In genomic region chr11:20058749-20059458, GRCh38 we compare ENCODE assay signal across 23 cellular contexts.
DNase-seq lines count a peak whose midpoint lies in the region; ATAC-seq and TF ChIP-seq lines count a peak whose summit lies in the region.
"Had no signal": no experiment of that assay in that cellular context is flagged by ENCODE, and none has a peak within 500 bp of the region (broad histone marks: within the 10 kb centered on the region; RNA-seq: fewer than 3 reads in every experiment).

No MANE protein-coding gene starts in this region.

- DNase-seq in AG08396 (ENCODE audit: low spot score) (peak; percentile 39), NCI-H2227 (lab: John Stamatoyannopoulos, UW; ENCODE audit: unreplicated experiment) (peak; percentile 78), epithelial cell of esophagus (ENCODE audit: low read depth) (peak; percentile 29), left lobe of liver (ENCODE audit: low spot score) (no peak), COR-L47 (lab: John Stamatoyannopoulos, UW) (no peak)
- no peak for DNase-seq in stimulated activated effector memory CD8-positive, alpha-beta T cell treated with anti-CD3 and anti-CD28 coated beads, Interleukin-12 subunit alpha, Interleukin-12 subunit beta, amount 100 ng/mL, for 72 hours (ENCODE audit: low spot score in 2 of 2)
- DNase-seq: activated CD4-positive, alpha-beta T cell treated with anti-CD3 and anti-CD28 coated beads, Interleukin-2, amount 50 U/mL, for 1 hour; erythroblast; foreskin melanocyte; GF-D8; hypothalamus; Karpas-422; NCI-H187; NCI-H748 treated with DMSO at 0.1 percent for 48 hours; nucleus accumbens; T-helper 9 cell had no signal

- no peaks in the 10 kb centered on the region for H3K4me1 Mint-ChIP-seq in stimulated activated effector memory CD8-positive, alpha-beta T cell treated with anti-CD3 and anti-CD28 coated beads, Interleukin-12 subunit alpha, Interleukin-12 subunit beta, amount 100 ng/mL, for 72 hours

- H3K4me3 ChIP-seq in epithelial cell of esophagus (ENCODE audit: low read length): no peak overlapping the region
- H3K4me3 ChIP-seq: A549, BLaER1, GM23338 had no signal

- H3K27ac Mint-ChIP-seq in stimulated activated effector memory CD8-positive, alpha-beta T cell treated with anti-CD3 and anti-CD28 coated beads, Interleukin-12 subunit alpha, Interleukin-12 subunit beta, amount 100 ng/mL, for 72 hours: no peak overlapping the region
- H3K27ac Mint-ChIP-seq: activated naive CD4-positive, alpha-beta T cell treated with anti-CD3 and anti-CD28 coated beads, Interleukin-2, amount 50 U/mL, for 72 hours; GM23338; WTC11 had no signal

- H3K4me3 Mint-ChIP-seq in stimulated activated effector memory CD8-positive, alpha-beta T cell treated with anti-CD3 and anti-CD28 coated beads, Interleukin-12 subunit alpha, Interleukin-12 subunit beta, amount 100 ng/mL, for 72 hours: no peak overlapping the region
- H3K4me3 Mint-ChIP-seq: GM23338, WTC11 had no signal

- TF ChIP-seq CTCF in epithelial cell of esophagus (IDR thresholded peaks at IDR 0.05; ENCODE audit: insufficient read depth, low read depth, low read length, missing control alignments): no peak

- H3K36me3 Mint-ChIP-seq in stimulated activated effector memory CD8-positive, alpha-beta T cell treated with anti-CD3 and anti-CD28 coated beads, Interleukin-12 subunit alpha, Interleukin-12 subunit beta, amount 100 ng/mL, for 72 hours: no peaks in the 10 kb centered on the region
- H3K36me3 Mint-ChIP-seq: activated naive CD4-positive, alpha-beta T cell treated with anti-CD3 and anti-CD28 coated beads, Interleukin-2, amount 50 U/mL, for 72 hours had no signal

- ATAC-seq in left lobe of liver (peak; percentile 11), HG03457 (IDR thresholded peaks at IDR 0.05; ENCODE audit: unreplicated experiment) (no peak), HG03378 (IDR thresholded peaks at IDR 0.05; ENCODE audit: unreplicated experiment) (no peak)
- no peak for ATAC-seq in stimulated activated effector memory CD8-positive, alpha-beta T cell treated with anti-CD3 and anti-CD28 coated beads, Interleukin-12 subunit alpha, Interleukin-12 subunit beta, amount 100 ng/mL, for 72 hours
- ATAC-seq: A549; activated naive CD4-positive, alpha-beta T cell treated with anti-CD3 and anti-CD28 coated beads, Interleukin-2, amount 50 U/mL, for 72 hours; GM23338; WTC11 had no signal

- H3K9me3 Mint-ChIP-seq in stimulated activated effector memory CD8-positive, alpha-beta T cell treated with anti-CD3 and anti-CD28 coated beads, Interleukin-12 subunit alpha, Interleukin-12 subunit beta, amount 100 ng/mL, for 72 hours: no peaks in the 10 kb centered on the region
- H3K9me3 Mint-ChIP-seq: activated naive CD4-positive, alpha-beta T cell treated with anti-CD3 and anti-CD28 coated beads, Interleukin-2, amount 50 U/mL, for 72 hours; GM23338; WTC11 had no signal

Comparison
In these comparisons a context has a peak if more than half of its experiments do, and no peak if none do; other contexts are left out.
1. DNase-seq: peak in AG08396 (single experiment), NCI-H2227 (single experiment) and epithelial cell of esophagus (single experiment); none in left lobe of liver (single experiment), COR-L47 (single experiment) and stimulated activated effector memory CD8-positive, alpha-beta T cell treated with anti-CD3 and anti-CD28 coated beads, Interleukin-12 subunit alpha, Interleukin-12 subunit beta, amount 100 ng/mL, for 72 hours (0 of 2).